25 cellular contexts compared by ENCODE assay signal in genomic region chr9:115635680-115636383, GRCh38.
"Had no signal": no experiment of that assay in that cellular context is flagged by ENCODE, and none has a peak within 500 bp of the region (broad histone marks: within the 10 kb centered on the region; RNA-seq: fewer than 3 reads in every experiment).

No MANE protein-coding gene starts in this region.

- H3K27ac Mint-ChIP-seq: activated B cell treated with CpG ODN at 0.5 μM for 24 hours; activated naive CD4-positive, alpha-beta T cell treated with anti-CD3 and anti-CD28 coated beads, Interleukin-2, amount 50 U/mL, for 72 hours; dendritic cell treated with granulocyte-macrophage colony-stimulating factor and Interleukin-4, amounts not matched to agents 40 ng/mL and 50 ng/mL, for 4 days; endodermal cell; immature natural killer cell; mesothelial cell of epicardium; naive B cell; nephron progenitor cell; stimulated activated naive B cell treated with anti-CD40 and anti-IgM and Interleukin-4, amounts not matched to agents 10 μg/mL and 1 μg/mL and 100 μg/mL, for 72 hours; T-helper 1 cell treated with Interleukin-12 subunit alpha and Interleukin-12 subunit beta and Interleukin-4 antibody, amounts not matched to agents 30 μg/mL and 1 μg/mL, for 36 hours had no signal

- H3K27me3 Mint-ChIP-seq: activated B cell treated with CpG ODN at 0.5 μM for 24 hours; central memory CD8-positive, alpha-beta T cell; dendritic cell treated with granulocyte-macrophage colony-stimulating factor and Interleukin-4, amounts not matched to agents 40 ng/mL and 50 ng/mL, for 4 days had no signal

- DNase-seq: activated B cell treated with CpG ODN at 0.5 μM for 24 hours; activated CD4-positive, alpha-beta T cell treated with anti-CD3 and anti-CD28 coated beads for 4 hours; activated CD4-positive, alpha-beta T cell treated with anti-CD3 and anti-CD28 coated beads, Interleukin-2, amount 50 U/mL, for 4 hours; activated CD8-positive, alpha-beta memory T cell treated with anti-CD3 and anti-CD28 coated beads for 24 hours; activated naive CD4-positive, alpha-beta T cell; endodermal cell; foreskin fibroblast; heart left ventricle; hypothalamus; immature natural killer cell; kidney; naive B cell; nephron progenitor cell; ovary; retina; stimulated activated CD4-positive, alpha-beta T cell treated with anti-CD3 and anti-CD28 coated beads, Interleukin-1b, Interleukin-23, amount 100 ng/mL, for 48 hours; stimulated activated CD4-positive, alpha-beta T cell treated with anti-CD3 and anti-CD28 coated beads, Interleukin-4, amount 100 ng/mL, for 4 hours; stimulated activated CD8-positive, alpha-beta memory T cell treated with anti-CD3 and anti-CD28 coated beads, Interleukin-4, amount 100 ng/mL, for 48 hours; stimulated activated naive B cell treated with anti-CD40 and anti-IgM and Interleukin-4, amounts not matched to agents 10 μg/mL and 1 μg/mL and 100 μg/mL, for 72 hours had no signal

- ATAC-seq: heart left ventricle; stimulated activated naive B cell treated with anti-CD40 and anti-IgM and Interleukin-4, amounts not matched to agents 10 μg/mL and 1 μg/mL and 100 μg/mL, for 72 hours had no signal

- H3K4me1 Mint-ChIP-seq: activated B cell treated with CpG ODN at 0.5 μM for 24 hours; central memory CD8-positive, alpha-beta T cell; immature natural killer cell; mesothelial cell of epicardium; naive B cell; nephron progenitor cell; stimulated activated naive B cell treated with anti-CD40 and anti-IgM and Interleukin-4, amounts not matched to agents 10 μg/mL and 1 μg/mL and 100 μg/mL, for 72 hours had no signal

- H3K4me3 Mint-ChIP-seq: activated B cell treated with CpG ODN at 0.5 μM for 24 hours; central memory CD8-positive, alpha-beta T cell; dendritic cell treated with granulocyte-macrophage colony-stimulating factor and Interleukin-4, amounts not matched to agents 40 ng/mL and 50 ng/mL, for 4 days; endodermal cell; immature natural killer cell; mesothelial cell of epicardium; naive B cell; nephron progenitor cell; stimulated activated naive B cell treated with anti-CD40 and anti-IgM and Interleukin-4, amounts not matched to agents 10 μg/mL and 1 μg/mL and 100 μg/mL, for 72 hours; T-helper 1 cell treated with Interleukin-12 subunit alpha and Interleukin-12 subunit beta and Interleukin-4 antibody, amounts not matched to agents 30 μg/mL and 1 μg/mL, for 36 hours had no signal

- FAIRE-seq: bronchial epithelial cell, kidney had no signal

- H3K9me3 Mint-ChIP-seq: activated B cell treated with CpG ODN at 0.5 μM for 24 hours; dendritic cell treated with granulocyte-macrophage colony-stimulating factor and Interleukin-4, amounts not matched to agents 40 ng/mL and 50 ng/mL, for 4 days; endodermal cell; mesothelial cell of epicardium; nephron progenitor cell; T-helper 1 cell treated with Interleukin-12 subunit alpha and Interleukin-12 subunit beta and Interleukin-4 antibody, amounts not matched to agents 30 μg/mL and 1 μg/mL, for 36 hours had no signal

- H3K36me3 Mint-ChIP-seq: activated naive CD4-positive, alpha-beta T cell treated with anti-CD3 and anti-CD28 coated beads, Interleukin-2, amount 50 U/mL, for 72 hours; immature natural killer cell; mesothelial cell of epicardium; naive B cell; stimulated activated naive B cell treated with anti-CD40 and anti-IgM and Interleukin-4, amounts not matched to agents 10 μg/mL and 1 μg/mL and 100 μg/mL, for 72 hours had no signal
